ENCODE assay signal across 8 cellular contexts in the genomic region with DNA sequence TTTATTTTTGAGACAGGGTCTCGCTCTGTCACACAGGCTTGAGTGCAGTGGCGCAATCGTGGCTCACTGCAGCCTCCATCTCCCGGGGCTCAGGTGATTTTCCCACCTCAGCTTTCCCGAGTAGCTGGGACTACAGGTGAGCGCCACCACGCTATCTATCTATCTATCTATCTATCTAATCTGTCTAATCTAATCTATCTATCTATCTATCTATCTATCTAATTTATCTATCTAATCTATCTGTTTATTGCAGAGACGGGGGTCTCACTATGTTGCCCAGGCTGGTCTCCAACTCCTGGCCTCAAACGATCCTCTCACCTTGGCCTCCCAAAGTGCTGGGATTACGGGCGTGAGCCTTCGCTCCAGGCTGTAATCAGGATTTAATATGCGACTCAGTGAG. TPM values are rescaled to one million over a fixed set of nuclear protein-coding genes. Genes with fewer than 3 reads are reported as not detected.
DNase-seq lines count a peak whose midpoint lies in the region; ATAC-seq and TF ChIP-seq lines count a peak whose summit lies in the region.

No MANE protein-coding gene starts in this region.

- H3K9me3 Mint-ChIP-seq in Calu3 (ENCODE audit: low read depth, unreplicated experiment), result peaks cover 23% of the 10 kb centered on the region
- peaks cover 48% of the 10 kb centered on the region for H3K9me3 Mint-ChIP-seq in progenitor cell of endocrine pancreas (ENCODE audit: low read depth)

- H3K4me3 ChIP-seq in RWPE2 (ENCODE audit: severe bottlenecking), result peak overlapping the region; percentile 62
- peak overlapping the region; percentile 77 to 92 (median 84) for H3K4me3 ChIP-seq in esophagus squamous epithelium

- TF ChIP-seq POLR2A in esophagus squamous epithelium (IDR thresholded peaks at IDR 0.05), result no peak

- H3K4me1 ChIP-seq in RWPE2 (ENCODE audit: insufficient read depth, poor library complexity, severe bottlenecking) (no peaks in the 10 kb centered on the region), esophagus squamous epithelium (peaks cover 6 to 16% (median 6%) of the 10 kb centered on the region in 3 donors)

- TF ChIP-seq CTCF in Calu3 (IDR thresholded peaks at IDR 0.05; ENCODE audit: unreplicated experiment) (no peak), RWPE2 (IDR thresholded peaks at IDR 0.05; ENCODE audit: poor library complexity, severe bottlenecking) (no peak), esophagus squamous epithelium (IDR thresholded peaks at IDR 0.05) (no peak), progenitor cell of endocrine pancreas (IDR thresholded peaks at IDR 0.05; ENCODE audit: unreplicated experiment) (no peak), GM10248 (IDR thresholded peaks at IDR 0.05; ENCODE audit: control extremely low read depth, extremely low read depth, low read depth, missing control alignments) (no peak)

- H3K4me3 Mint-ChIP-seq in Calu3 (ENCODE audit: low read depth, unreplicated experiment), result peak overlapping the region; percentile 79
- H3K4me3 Mint-ChIP-seq in progenitor cell of endocrine pancreas (ENCODE audit: low read depth), result peak overlapping the region; percentile 96

- peaks cover 24% of the 10 kb centered on the region for H3K36me3 ChIP-seq in RWPE2 (ENCODE audit: low read depth)
- peaks cover 0 to 35% (median 0%) of the 10 kb centered on the region in 3 donors for H3K36me3 ChIP-seq in esophagus squamous epithelium

- H3K27me3 ChIP-seq in RWPE2 (ENCODE audit: insufficient read depth, poor library complexity, severe bottlenecking) (no peaks in the 10 kb centered on the region), esophagus squamous epithelium (no peaks in the 10 kb centered on the region)

- no peaks in the 10 kb centered on the region for H3K27me3 Mint-ChIP-seq in Calu3 (ENCODE audit: unreplicated experiment)
- no peaks in the 10 kb centered on the region for H3K27me3 Mint-ChIP-seq in progenitor cell of endocrine pancreas

- no TSS peak for BruUV-seq in Calu3 (replicated peaks; lab: Mats Ljungman, UMichigan)

- peaks cover 36% of the 10 kb centered on the region for H3K36me3 Mint-ChIP-seq in Calu3 (ENCODE audit: insufficient read depth, unreplicated experiment)
- peaks cover 57% of the 10 kb centered on the region for H3K36me3 Mint-ChIP-seq in progenitor cell of endocrine pancreas (ENCODE audit: insufficient read depth)

- CTCF ChIA-PET in Calu3 (lab: Charles Lee) (no interaction called here), GM10248 (lab: Yijun Ruan, JAX) (no interaction called here)

- intact Hi-C loops in Calu3 (cut with micrococcal nuclease; ENCODE audit: unreplicated experiment), result loop anchor here (2.0 kb wide), 1 partner anchor 23 kb away; a partner anchor contains a TSS
- intact Hi-C loops in esophagus squamous epithelium (cut with DNase I), result loop anchor here (10.0 kb wide), 1 partner anchor 57 kb away; a partner anchor contains a TSS

- no peak for ATAC-seq in RWPE2 (ENCODE audit: low read depth)

- H3K27ac ChIP-seq in RWPE2 (ENCODE audit: poor library complexity, severe bottlenecking) (no peak overlapping the region), esophagus squamous epithelium (peak overlapping the region in 3 of 4 donors; percentile 81 to 91 (median 89))

- DNase-seq in Calu3 (peak; percentile 4), RWPE2 (ENCODE audit: low spot score) (no peak), esophagus squamous epithelium (lab: John Stamatoyannopoulos, UW) (no peak), progenitor cell of endocrine pancreas (ENCODE audit: low spot score, unreplicated experiment) (no peak), GM10248 (ENCODE audit: extremely low spot score) (no peak), NCI-H1417 (lab: John Stamatoyannopoulos, UW) (no peak), NCI-H446 treated with DMSO at 0.1 percent for 48 hours (lab: John Stamatoyannopoulos, UW) (no peak)
- DNase-seq in stimulated activated naive CD4-positive, alpha-beta T cell treated with Interleukin-2 at 50 U/mL for 16 hours (lab: John Stamatoyannopoulos, UW), result no peak

- H3K27ac Mint-ChIP-seq in Calu3 (ENCODE audit: unreplicated experiment), result peak overlapping the region; percentile 72
- peak overlapping the region; percentile 99 for H3K27ac Mint-ChIP-seq in progenitor cell of endocrine pancreas

- POLR2A ChIA-PET in GM10248 (lab: Yijun Ruan, JAX), result no interaction called here

- H3K9me3 ChIP-seq in RWPE2 (ENCODE audit: severe bottlenecking) (peaks cover 4% of the 10 kb centered on the region), esophagus squamous epithelium (peaks cover 0 to 45% (median 18%) of the 10 kb centered on the region in 3 donors)

- H3K4me1 Mint-ChIP-seq in Calu3 (ENCODE audit: low read depth, unreplicated experiment) (peaks cover 18% of the 10 kb centered on the region), progenitor cell of endocrine pancreas (ENCODE audit: low read depth) (peaks cover 7% of the 10 kb centered on the region)

- 19 to 39% methylated on average over 9 to 13 of the region's 13 CpGs for WGBS in esophagus squamous epithelium, 2 donors

RNA-seq across cellular contexts. Expression of a gene that starts 0.6 kb away (rescaled TPM):
- total RNA-seq in Calu3 (2022) (7.2 and 9.3 TPM in 2 replicates), esophagus squamous epithelium (10 to 100 TPM in 1 of 4 donors, 1 to 10 TPM in 3; 2.9 to 12.0 (median 7.6) TPM), progenitor cell of endocrine pancreas (14.0 and 15.8 TPM in 2 replicates)

RNA-seq across cellular contexts. Expression of a gene that starts 23.0 kb away (rescaled TPM):
- total RNA-seq in Calu3 (2022) (14.6 and 15.5 TPM in 2 replicates), esophagus squamous epithelium (10 to 100 TPM in 1 of 4 donors, 1 to 10 TPM in 3; 5.8 to 13.0 (median 7.1) TPM), progenitor cell of endocrine pancreas (41.4 and 42.4 TPM in 2 replicates)

RNA-seq across cellular contexts. Expression of a gene that starts 40.1 kb away (rescaled TPM):
- total RNA-seq in Calu3 (2022), result 15.0 and 16.1 TPM in 2 replicates
- total RNA-seq in esophagus squamous epithelium, result 10 to 100 TPM in 1 of 4 donors, 1 to 10 TPM in 3; 2.3 to 13.9 (median 3.3) TPM
- total RNA-seq in progenitor cell of endocrine pancreas, result 27.5 and 29.5 TPM in 2 replicates

RNA-seq across cellular contexts. Expression of a gene that starts 58.8 kb away (rescaled TPM):
- total RNA-seq in Calu3 (2022) (10.7 and 14.0 TPM in 2 replicates), esophagus squamous epithelium (10 to 100 TPM in 1 of 4 donors, 1 to 10 TPM in 3; 2.9 to 12.6 (median 6.6) TPM), progenitor cell of endocrine pancreas (14.2 and 14.3 TPM in 2 replicates)
